Comparison of ENCODE assay signal across 17 cellular contexts in the genomic region with DNA sequence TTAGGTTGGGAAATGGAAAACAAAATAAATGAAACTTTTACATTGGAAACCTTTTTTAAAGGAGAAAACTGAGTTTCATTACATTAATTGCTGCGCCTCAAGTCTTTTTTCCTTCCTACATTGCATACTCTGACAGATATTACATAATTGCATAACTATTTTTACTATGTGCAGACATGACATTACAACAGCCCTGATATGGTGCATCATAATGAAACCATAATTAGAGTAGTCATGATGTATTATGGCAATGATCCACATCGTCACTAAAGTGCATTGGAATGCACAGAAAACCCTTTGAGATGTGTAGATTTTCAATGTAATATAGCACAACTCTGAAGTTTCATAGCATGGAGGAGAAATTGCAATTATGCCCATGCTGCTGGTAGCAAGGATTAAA.
DNase-seq lines count a peak whose midpoint lies in the region; ATAC-seq and TF ChIP-seq lines count a peak whose summit lies in the region.
"Had no signal": no experiment of that assay in that cellular context is flagged by ENCODE, and none has a peak within 500 bp of the region (broad histone marks: within the 10 kb centered on the region; RNA-seq: fewer than 3 reads in every experiment).

No MANE protein-coding gene starts in this region.

- H3K9me1 ChIP-seq in IMR-90 (ENCODE audit: insufficient read depth, low read length) = no peaks in the 10 kb centered on the region

- peaks cover 6% of the 10 kb centered on the region for H3K4me1 Mint-ChIP-seq in MCF 10A (ENCODE audit: insufficient read depth, unreplicated experiment)

- H2BK15ac ChIP-seq in IMR-90 (ENCODE audit: low read depth, low read length) = no peak overlapping the region

- no peak overlapping the region for H3K4me3 Mint-ChIP-seq in MCF 10A (ENCODE audit: unreplicated experiment)

- intact Hi-C loops in MCF 10A (cut with micrococcal nuclease) = no loop called here
- intact Hi-C loops in breast epithelium (cut with DNase I; ENCODE audit: low total_unique reads) = no loop called here
- intact Hi-C loops in IMR-90 (cut with micrococcal nuclease) = no loop called here
- intact Hi-C loops in mammary epithelial cell (cut with micrococcal nuclease) = no loop called here

- no peak overlapping the region for H3K4ac ChIP-seq in IMR-90 (ENCODE audit: low read depth, low read length)

- POLR2A ChIA-PET in MCF 10A (lab: Yijun Ruan, JAX) (interaction anchor here (0.9 kb wide), 1 partner anchor 12 kb away, joined by 3 read pairs; no protein-coding TSS in a partner anchor), IMR-90 (lab: Charles Lee; ENCODE audit: unreplicated experiment) (no interaction called here)

- TF ChIP-seq CTCF in MCF 10A (IDR thresholded peaks at IDR 0.05; ENCODE audit: unreplicated experiment) (no peak), breast epithelium (IDR thresholded peaks at IDR 0.05) (no peak), IMR-90 (conservative IDR thresholded peaks at IDR 0.05; ENCODE audit: low read depth, low read length) (no peak), mammary epithelial cell (conservative IDR thresholded peaks at IDR 0.05 in 1 of 2, IDR thresholded peaks at IDR 0.05 in 1 of 2; ENCODE audit: extremely low read depth in 1 of 2, insufficient read depth in 1 of 2, low read depth in 1 of 2, low read length in 2 of 2) (no peak)

- no peak for ATAC-seq in IMR-90 (ENCODE audit: low read depth)

- CTCF ChIA-PET in MCF 10A (lab: Yijun Ruan, JAX) (interaction anchor here (1.2 kb wide), 1 partner anchor 14 kb away, joined by 3 read pairs; no protein-coding TSS in a partner anchor), IMR-90 (lab: Yijun Ruan, JAX) (no interaction called here), mammary epithelial cell (lab: Charles Lee; ENCODE audit: low non-redundant PET) (no interaction called here)

- no CpG with 5 or more reads among the region's 2 CpGs for WGBS in IMR-90 (ENCODE audit: extremely low coverage in 2 of 2, insufficient read length in 1 of 2), 2 experiments
- 56% methylated on average over 2 of the region's 2 CpGs for WGBS in mammary epithelial cell (ENCODE audit: low coverage, missing lambda C conversion rate)

- H3K9me3 ChIP-seq in breast epithelium (no peaks in the 10 kb centered on the region), IMR-90 (ENCODE audit: control insufficient read depth, insufficient read depth, low read length) (no peaks in the 10 kb centered on the region), mammary epithelial cell (replicated peaks; ENCODE audit: insufficient read depth, low read length) (no peaks in the 10 kb centered on the region)
- H3K9me3 ChIP-seq: BLaER1 had no signal

- no peaks in the 10 kb centered on the region for H3K27me3 Mint-ChIP-seq in MCF 10A (ENCODE audit: insufficient read depth, unreplicated experiment)

- H3K36me3 ChIP-seq in breast epithelium (no peaks in the 10 kb centered on the region), IMR-90 (ENCODE audit: control insufficient read depth, insufficient read depth, low read length) (no peaks in the 10 kb centered on the region), mammary epithelial cell (ENCODE audit: insufficient read depth, low read length) (no peaks in the 10 kb centered on the region)
- H3K36me3 ChIP-seq: BLaER1 had no signal

- peak; percentile 15 for DNase-seq in MCF 10A (ENCODE audit: unreplicated experiment)
- no peak for DNase-seq in breast epithelium (ENCODE audit: low spot score in 2 of 2)
- DNase-seq in IMR-90 = peak; percentile 6
- peak; percentile 11 for DNase-seq in mammary epithelial cell
- peak; percentile 39 for DNase-seq in iris pigment epithelial cell (ENCODE audit: low read depth)
- no peak for DNase-seq in activated CD4-positive, CD25-positive, alpha-beta regulatory T cell (lab: John Stamatoyannopoulos, UW)
- no peak for DNase-seq in stimulated activated CD4-positive, alpha-beta T cell treated with anti-CD3 and anti-CD28 coated beads, Interleukin-1b, Interleukin-23, amount 100 ng/mL, for 48 hours
- DNase-seq in SW480 (ENCODE audit: low spot score) = no peak
- DNase-seq: DMS79 treated with DMSO at 0.1 percent for 48 hours, GOT3, KBM-7, NCI-H1417 treated with DMSO at 0.1 percent for 48 hours, NCI-H2029, NCI-H510A, SHP77 treated with DMSO at 0.1 percent for 48 hours had no signal

- no peaks in the 10 kb centered on the region for H3K9me3 Mint-ChIP-seq in MCF 10A (ENCODE audit: unreplicated experiment)

- no peak overlapping the region for H3K27ac ChIP-seq in breast epithelium
- H3K27ac ChIP-seq in IMR-90 (ENCODE audit: insufficient read depth, low read length) = no peak overlapping the region
- H3K27ac ChIP-seq in mammary epithelial cell (ENCODE audit: insufficient read depth, low read depth, low read length) = no peak overlapping the region
- H3K27ac ChIP-seq: 22Rv1, BLaER1 had no signal

- H3K27ac Mint-ChIP-seq in MCF 10A (ENCODE audit: low read depth, unreplicated experiment) = no peak overlapping the region

- no peak overlapping the region for H4K8ac ChIP-seq in IMR-90 (ENCODE audit: low read depth in 2 of 2, low read length in 2 of 2)

- H4K20me1 ChIP-seq in IMR-90 (ENCODE audit: insufficient read depth, low read length) (no peaks in the 10 kb centered on the region), mammary epithelial cell (ENCODE audit: insufficient read depth, low read length) (no peaks in the 10 kb centered on the region)
- H4K20me1 ChIP-seq: BLaER1 had no signal

- H2BK5ac ChIP-seq in IMR-90 (ENCODE audit: low read depth, low read length, poor library complexity, severe bottlenecking) = no peak overlapping the region

- no peaks in the 10 kb centered on the region for H3K79me2 ChIP-seq in mammary epithelial cell (ENCODE audit: insufficient read depth, low read length)

- in situ Hi-C loops in IMR-90 (cut with MboI; ENCODE audit: low sequenced_read_pairs) = no loop called here
- in situ Hi-C loops in mammary epithelial cell (cut with MboI; ENCODE audit: low sequenced_read_pairs in 2 of 2) = loop anchor here in 1 of 2 donors (25.0 kb wide), 2 partner anchors 266 to 1066 kb away; no protein-coding TSS in a partner anchor

- H2BK20ac ChIP-seq in IMR-90 (ENCODE audit: low read depth, low read length) = no peak overlapping the region

- TF ChIP-seq POLR2A in breast epithelium (IDR thresholded peaks at IDR 0.05) = no peak
- TF ChIP-seq POLR2A in IMR-90 (IDR thresholded peaks at IDR 0.05; ENCODE audit: low read depth, low read length) = no peak

- no peaks in the 10 kb centered on the region for H3K36me3 Mint-ChIP-seq in MCF 10A (ENCODE audit: insufficient read depth, unreplicated experiment)

- no peak overlapping the region for H3K23ac ChIP-seq in IMR-90 (ENCODE audit: low read depth, low read length)

- H3K4me3 ChIP-seq in breast epithelium (no peak overlapping the region), IMR-90 (ENCODE audit: insufficient read depth, low read depth, low read length) (no peak overlapping the region), mammary epithelial cell (replicated peaks in 1 of 3; ENCODE audit: insufficient read depth in 1 of 3, low read depth in 2 of 3, low read length in 3 of 3) (no peak overlapping the region)
- H3K4me3 ChIP-seq: BLaER1 had no signal

- no peak overlapping the region for H4K91ac ChIP-seq in IMR-90 (ENCODE audit: insufficient read depth, low read depth, low read length)

- H3K27me3 ChIP-seq in breast epithelium (no peaks in the 10 kb centered on the region), IMR-90 (ENCODE audit: control insufficient read depth, insufficient read depth, low read length) (no peaks in the 10 kb centered on the region; the same call in 1 of the 2 replicates), mammary epithelial cell (ENCODE audit: insufficient read depth, low read length) (no peaks in the 10 kb centered on the region)
- H3K27me3 ChIP-seq: BLaER1 had no signal

- no TSS peak for BruUV-seq in MCF 10A (replicated peaks; lab: Mats Ljungman, UMichigan)
- no TSS peak for BruUV-seq in IMR-90 (replicated peaks; lab: Mats Ljungman, UMichigan)
- no TSS peak for BruUV-seq in mammary epithelial cell (replicated peaks; lab: Mats Ljungman, UMichigan)

- no peaks in the 10 kb centered on the region for H3K79me1 ChIP-seq in IMR-90 (ENCODE audit: low read depth in 1 of 2, low read length in 2 of 2)

- dilution Hi-C loops in IMR-90 (cut with HindIII; ENCODE audit: low sequenced_read_pairs, unreplicated experiment) = no loop called here
- dilution Hi-C loops in mammary epithelial cell (cut with HindIII; ENCODE audit: low sequenced_read_pairs) = no loop called here

- no peak overlapping the region for H3K56ac ChIP-seq in IMR-90 (ENCODE audit: extremely low read depth, insufficient read depth, low read length)

- H3K9ac ChIP-seq in IMR-90 (ENCODE audit: low read depth, low read length) (no peak overlapping the region), mammary epithelial cell (ENCODE audit: insufficient read depth, low read length) (no peak overlapping the region)
- H3K9ac ChIP-seq: BLaER1 had no signal

- no peak overlapping the region for H2BK120ac ChIP-seq in IMR-90 (ENCODE audit: low read depth, low read length)

- H2AK5ac ChIP-seq in IMR-90 (ENCODE audit: low read depth, low read length) = no peak overlapping the region

- no peak overlapping the region for H4K5ac ChIP-seq in IMR-90 (ENCODE audit: low read depth, low read length)

- H3K18ac ChIP-seq in IMR-90 (ENCODE audit: low read depth, low read length) = no peak overlapping the region

- H2AFZ ChIP-seq in IMR-90 (replicated peaks; ENCODE audit: low read length, poor library complexity) (no peak overlapping the region), mammary epithelial cell (ENCODE audit: low read depth, low read length) (no peak overlapping the region)

- no peak for TF ChIP-seq RAD21 in IMR-90 (IDR thresholded peaks at IDR 0.05; ENCODE audit: low read length)

- H3K14ac ChIP-seq in IMR-90 (replicated peaks; ENCODE audit: low read depth, low read length) = no peak overlapping the region

- H3K4me2 ChIP-seq in IMR-90 (ENCODE audit: low read depth, low read length) = no peak overlapping the region
- no peak overlapping the region for H3K4me2 ChIP-seq in mammary epithelial cell (ENCODE audit: insufficient read depth, low read depth, low read length)
- H3K4me2 ChIP-seq: BLaER1 had no signal

- no peak overlapping the region for H2AK9ac ChIP-seq in IMR-90 (replicated peaks; ENCODE audit: low read depth, low read length, poor library complexity)

- no peaks in the 10 kb centered on the region for H3K4me1 ChIP-seq in breast epithelium
- H3K4me1 ChIP-seq in IMR-90 (ENCODE audit: control insufficient read depth, insufficient read depth, low read length) = no peaks in the 10 kb centered on the region
- peaks cover 6% of the 10 kb centered on the region for H3K4me1 ChIP-seq in mammary epithelial cell (ENCODE audit: insufficient read depth, low read length)
- H3K4me1 ChIP-seq: BLaER1 had no signal

TF ChIP-seq in IMR-90, 13 proteins besides CTCF, POLR2A, EP300 and RAD21 (continues in another document):
- TF ChIP-seq, protein P1, sequence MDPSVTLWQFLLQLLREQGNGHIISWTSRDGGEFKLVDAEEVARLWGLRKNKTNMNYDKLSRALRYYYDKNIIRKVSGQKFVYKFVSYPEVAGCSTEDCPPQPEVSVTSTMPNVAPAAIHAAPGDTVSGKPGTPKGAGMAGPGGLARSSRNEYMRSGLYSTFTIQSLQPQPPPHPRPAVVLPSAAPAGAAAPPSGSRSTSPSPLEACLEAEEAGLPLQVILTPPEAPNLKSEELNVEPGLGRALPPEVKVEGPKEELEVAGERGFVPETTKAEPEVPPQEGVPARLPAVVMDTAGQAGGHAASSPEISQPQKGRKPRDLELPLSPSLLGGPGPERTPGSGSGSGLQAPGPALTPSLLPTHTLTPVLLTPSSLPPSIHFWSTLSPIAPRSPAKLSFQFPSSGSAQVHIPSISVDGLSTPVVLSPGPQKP (IDR thresholded peaks at IDR 0.05; ENCODE audit: borderline replicate concordance, low read depth, low read length) = no peak

Comparison
In these comparisons a context has a peak if more than half of its experiments do, and no peak if none do; other contexts are left out.
1. DNase-seq: peak in MCF 10A (single experiment), IMR-90 (single experiment), mammary epithelial cell (single experiment) and iris pigment epithelial cell (single experiment); none in breast epithelium (0 of 2), activated CD4-positive, CD25-positive, alpha-beta regulatory T cell (0 of 4), stimulated activated CD4-positive, alpha-beta T cell treated with anti-CD3 and anti-CD28 coated beads, Interleukin-1b, Interleukin-23, amount 100 ng/mL, for 48 hours (single experiment) and SW480 (single experiment).